In the genomic region with DNA sequence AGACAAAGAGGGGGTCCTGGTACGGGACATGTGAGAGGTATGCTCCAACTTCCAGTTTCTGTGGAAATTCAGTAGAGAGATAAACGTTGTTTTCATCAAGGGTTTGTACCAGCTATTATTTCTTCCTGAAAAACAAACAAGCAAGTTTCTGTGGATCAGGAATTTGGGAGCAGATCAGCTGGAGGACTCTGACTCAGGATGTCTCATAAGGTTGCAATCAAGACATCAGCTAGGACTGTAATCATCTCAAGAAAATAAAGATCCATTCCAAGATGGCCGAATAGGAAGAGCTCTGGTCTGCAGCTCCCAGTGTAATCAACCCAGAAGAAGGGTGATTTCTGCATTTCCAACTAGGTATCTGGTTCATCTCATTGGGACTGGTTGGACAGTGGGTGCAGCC, we compare ENCODE assay signal across 1 cellular context.
TF ChIP-seq lines count a peak whose summit lies in the region.

No MANE protein-coding gene starts in this region.

TF ChIP-seq in H1, 55 proteins besides CTCF, POLR2A, EP300 and RAD21:
- no peak for TF ChIP-seq BRCA1 (IDR thresholded peaks at IDR 0.05; ENCODE audit: low read depth, low read length)
- no peak for TF ChIP-seq POLR2AphosphoS5 (IDR thresholded peaks at IDR 0.05; ENCODE audit: low read depth, low read length)
- no peak for TF ChIP-seq ZNF274 (IDR thresholded peaks at IDR 0.05; ENCODE audit: borderline replicate concordance, extremely low read depth, low read length)
- 0 out of 2 replicates have a peak, but pooled peaks have one; percentile 5 for TF ChIP-seq YY1 (IDR thresholded peaks at IDR 0.05; ENCODE audit: low read depth, low read length)
- no peak for TF ChIP-seq RXRA (IDR thresholded peaks at IDR 0.05; ENCODE audit: insufficient read depth, low read depth, low read length)
- TF ChIP-seq HDAC2 (IDR thresholded peaks at IDR 0.05; ENCODE audit: borderline replicate concordance in 1 of 2, low read depth in 2 of 2, low read length in 2 of 2): no peak
- TF ChIP-seq SP1 (IDR thresholded peaks at IDR 0.05; ENCODE audit: low read depth, low read length): no peak
